In the genomic region with DNA sequence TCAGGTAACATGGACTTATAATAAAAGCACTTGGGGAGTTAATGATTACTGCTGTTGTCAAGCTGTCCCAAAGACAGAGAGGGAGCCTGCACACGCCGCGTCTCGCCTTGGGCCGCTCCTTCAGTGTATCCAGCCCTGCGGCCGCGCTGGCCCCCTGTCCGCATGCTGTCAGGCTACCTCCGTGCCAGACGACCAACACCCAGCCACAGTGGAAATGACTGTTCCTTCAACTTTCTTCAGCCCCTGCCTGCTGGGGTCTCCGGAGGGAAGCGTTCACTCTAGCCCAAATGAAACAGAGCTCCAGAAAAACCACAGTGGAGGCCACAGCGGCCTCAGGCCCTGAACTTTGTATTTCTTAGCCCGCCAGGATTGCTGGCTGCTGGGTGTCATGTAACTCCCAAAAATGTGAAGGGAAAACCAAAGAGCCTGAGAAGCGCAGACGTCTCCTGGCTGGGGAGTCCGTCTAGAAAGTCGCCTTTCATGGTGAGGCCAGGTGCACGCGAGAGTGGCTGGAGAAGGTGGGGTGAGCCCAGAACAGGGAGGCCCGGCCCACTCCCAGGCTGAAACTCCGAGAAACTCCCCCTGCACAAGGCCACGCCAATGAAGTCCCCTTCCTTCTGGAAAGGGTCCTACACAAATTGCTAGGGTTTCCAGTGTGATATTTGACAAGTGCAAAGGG, we compare ENCODE assay signal across 2 cellular contexts.
TF ChIP-seq lines count a peak whose summit lies in the region.

No MANE protein-coding gene starts in this region.

TF ChIP-seq in GM23338, 12 proteins besides CTCF, POLR2A, EP300 and RAD21 (continues in another document):
- TF ChIP-seq JUNB (IDR thresholded peaks at IDR 0.05; ENCODE audit: unreplicated experiment) (no peak), POLR2AphosphoS5 (IDR thresholded peaks at IDR 0.05; ENCODE audit: low read depth) (no peak), STAT1 (IDR thresholded peaks at IDR 0.05; ENCODE audit: unreplicated experiment) (no peak), NANOG (IDR thresholded peaks at IDR 0.05; ENCODE audit: borderline replicate concordance) (no peak), ZNF331 (CRISPR knock-in tag; IDR thresholded peaks at IDR 0.05; ENCODE audit: low read depth) (no peak)
- TF ChIP-seq, protein P1, sequence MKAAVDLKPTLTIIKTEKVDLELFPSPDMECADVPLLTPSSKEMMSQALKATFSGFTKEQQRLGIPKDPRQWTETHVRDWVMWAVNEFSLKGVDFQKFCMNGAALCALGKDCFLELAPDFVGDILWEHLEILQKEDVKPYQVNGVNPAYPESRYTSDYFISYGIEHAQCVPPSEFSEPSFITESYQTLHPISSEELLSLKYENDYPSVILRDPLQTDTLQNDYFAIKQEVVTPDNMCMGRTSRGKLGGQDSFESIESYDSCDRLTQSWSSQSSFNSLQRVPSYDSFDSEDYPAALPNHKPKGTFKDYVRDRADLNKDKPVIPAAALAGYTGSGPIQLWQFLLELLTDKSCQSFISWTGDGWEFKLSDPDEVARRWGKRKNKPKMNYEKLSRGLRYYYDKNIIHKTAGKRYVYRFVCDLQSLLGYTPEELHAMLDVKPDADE (IDR thresholded peaks at IDR 0.05) = no peak
- TF ChIP-seq, protein P2, sequence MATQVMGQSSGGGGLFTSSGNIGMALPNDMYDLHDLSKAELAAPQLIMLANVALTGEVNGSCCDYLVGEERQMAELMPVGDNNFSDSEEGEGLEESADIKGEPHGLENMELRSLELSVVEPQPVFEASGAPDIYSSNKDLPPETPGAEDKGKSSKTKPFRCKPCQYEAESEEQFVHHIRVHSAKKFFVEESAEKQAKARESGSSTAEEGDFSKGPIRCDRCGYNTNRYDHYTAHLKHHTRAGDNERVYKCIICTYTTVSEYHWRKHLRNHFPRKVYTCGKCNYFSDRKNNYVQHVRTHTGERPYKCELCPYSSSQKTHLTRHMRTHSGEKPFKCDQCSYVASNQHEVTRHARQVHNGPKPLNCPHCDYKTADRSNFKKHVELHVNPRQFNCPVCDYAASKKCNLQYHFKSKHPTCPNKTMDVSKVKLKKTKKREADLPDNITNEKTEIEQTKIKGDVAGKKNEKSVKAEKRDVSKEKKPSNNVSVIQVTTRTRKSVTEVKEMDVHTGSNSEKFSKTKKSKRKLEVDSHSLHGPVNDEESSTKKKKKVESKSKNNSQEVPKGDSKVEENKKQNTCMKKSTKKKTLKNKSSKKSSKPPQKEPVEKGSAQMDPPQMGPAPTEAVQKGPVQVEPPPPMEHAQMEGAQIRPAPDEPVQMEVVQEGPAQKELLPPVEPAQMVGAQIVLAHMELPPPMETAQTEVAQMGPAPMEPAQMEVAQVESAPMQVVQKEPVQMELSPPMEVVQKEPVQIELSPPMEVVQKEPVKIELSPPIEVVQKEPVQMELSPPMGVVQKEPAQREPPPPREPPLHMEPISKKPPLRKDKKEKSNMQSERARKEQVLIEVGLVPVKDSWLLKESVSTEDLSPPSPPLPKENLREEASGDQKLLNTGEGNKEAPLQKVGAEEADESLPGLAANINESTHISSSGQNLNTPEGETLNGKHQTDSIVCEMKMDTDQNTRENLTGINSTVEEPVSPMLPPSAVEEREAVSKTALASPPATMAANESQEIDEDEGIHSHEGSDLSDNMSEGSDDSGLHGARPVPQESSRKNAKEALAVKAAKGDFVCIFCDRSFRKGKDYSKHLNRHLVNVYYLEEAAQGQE (IDR thresholded peaks at IDR 0.05; ENCODE audit: unreplicated experiment) = no peak
- TF ChIP-seq, protein P3, sequence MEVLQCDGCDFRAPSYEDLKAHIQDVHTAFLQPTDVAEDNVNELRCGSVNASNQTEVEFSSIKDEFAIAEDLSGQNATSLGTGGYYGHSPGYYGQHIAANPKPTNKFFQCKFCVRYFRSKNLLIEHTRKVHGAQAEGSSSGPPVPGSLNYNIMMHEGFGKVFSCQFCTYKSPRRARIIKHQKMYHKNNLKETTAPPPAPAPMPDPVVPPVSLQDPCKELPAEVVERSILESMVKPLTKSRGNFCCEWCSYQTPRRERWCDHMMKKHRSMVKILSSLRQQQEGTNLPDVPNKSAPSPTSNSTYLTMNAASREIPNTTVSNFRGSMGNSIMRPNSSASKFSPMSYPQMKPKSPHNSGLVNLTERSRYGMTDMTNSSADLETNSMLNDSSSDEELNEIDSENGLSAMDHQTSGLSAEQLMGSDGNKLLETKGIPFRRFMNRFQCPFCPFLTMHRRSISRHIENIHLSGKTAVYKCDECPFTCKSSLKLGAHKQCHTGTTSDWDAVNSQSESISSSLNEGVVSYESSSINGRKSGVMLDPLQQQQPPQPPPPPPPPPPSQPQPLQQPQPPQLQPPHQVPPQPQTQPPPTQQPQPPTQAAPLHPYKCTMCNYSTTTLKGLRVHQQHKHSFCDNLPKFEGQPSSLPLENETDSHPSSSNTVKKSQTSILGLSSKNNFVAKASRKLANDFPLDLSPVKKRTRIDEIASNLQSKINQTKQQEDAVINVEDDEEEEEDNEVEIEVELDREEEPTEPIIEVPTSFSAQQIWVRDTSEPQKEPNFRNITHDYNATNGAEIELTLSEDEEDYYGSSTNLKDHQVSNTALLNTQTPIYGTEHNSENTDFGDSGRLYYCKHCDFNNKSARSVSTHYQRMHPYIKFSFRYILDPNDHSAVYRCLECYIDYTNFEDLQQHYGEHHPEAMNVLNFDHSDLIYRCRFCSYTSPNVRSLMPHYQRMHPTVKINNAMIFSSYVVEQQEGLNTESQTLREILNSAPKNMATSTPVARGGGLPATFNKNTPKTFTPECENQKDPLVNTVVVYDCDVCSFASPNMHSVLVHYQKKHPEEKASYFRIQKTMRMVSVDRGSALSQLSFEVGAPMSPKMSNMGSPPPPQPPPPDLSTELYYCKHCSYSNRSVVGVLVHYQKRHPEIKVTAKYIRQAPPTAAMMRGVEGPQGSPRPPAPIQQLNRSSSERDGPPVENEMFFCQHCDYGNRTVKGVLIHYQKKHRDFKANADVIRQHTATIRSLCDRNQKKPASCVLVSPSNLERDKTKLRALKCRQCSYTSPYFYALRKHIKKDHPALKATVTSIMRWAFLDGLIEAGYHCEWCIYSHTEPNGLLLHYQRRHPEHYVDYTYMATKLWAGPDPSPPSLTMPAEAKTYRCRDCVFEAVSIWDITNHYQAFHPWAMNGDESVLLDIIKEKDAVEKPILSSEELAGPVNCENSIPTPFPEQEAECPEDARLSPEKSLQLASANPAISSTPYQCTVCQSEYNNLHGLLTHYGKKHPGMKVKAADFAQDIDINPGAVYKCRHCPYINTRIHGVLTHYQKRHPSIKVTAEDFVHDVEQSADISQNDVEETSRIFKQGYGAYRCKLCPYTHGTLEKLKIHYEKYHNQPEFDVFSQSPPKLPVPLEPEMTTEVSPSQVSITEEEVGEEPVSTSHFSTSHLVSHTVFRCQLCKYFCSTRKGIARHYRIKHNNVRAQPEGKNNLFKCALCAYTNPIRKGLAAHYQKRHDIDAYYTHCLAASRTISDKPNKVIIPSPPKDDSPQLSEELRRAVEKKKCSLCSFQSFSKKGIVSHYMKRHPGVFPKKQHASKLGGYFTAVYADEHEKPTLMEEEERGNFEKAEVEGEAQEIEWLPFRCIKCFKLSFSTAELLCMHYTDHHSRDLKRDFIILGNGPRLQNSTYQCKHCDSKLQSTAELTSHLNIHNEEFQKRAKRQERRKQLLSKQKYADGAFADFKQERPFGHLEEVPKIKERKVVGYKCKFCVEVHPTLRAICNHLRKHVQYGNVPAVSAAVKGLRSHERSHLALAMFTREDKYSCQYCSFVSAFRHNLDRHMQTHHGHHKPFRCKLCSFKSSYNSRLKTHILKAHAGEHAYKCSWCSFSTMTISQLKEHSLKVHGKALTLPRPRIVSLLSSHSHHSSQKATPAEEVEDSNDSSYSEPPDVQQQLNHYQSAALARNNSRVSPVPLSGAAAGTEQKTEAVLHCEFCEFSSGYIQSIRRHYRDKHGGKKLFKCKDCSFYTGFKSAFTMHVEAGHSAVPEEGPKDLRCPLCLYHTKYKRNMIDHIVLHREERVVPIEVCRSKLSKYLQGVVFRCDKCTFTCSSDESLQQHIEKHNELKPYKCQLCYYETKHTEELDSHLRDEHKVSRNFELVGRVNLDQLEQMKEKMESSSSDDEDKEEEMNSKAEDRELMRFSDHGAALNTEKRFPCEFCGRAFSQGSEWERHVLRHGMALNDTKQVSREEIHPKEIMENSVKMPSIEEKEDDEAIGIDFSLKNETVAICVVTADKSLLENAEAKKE (CRISPR knock-in tag; IDR thresholded peaks at IDR 0.05) = no peak

TF ChIP-seq in H1, 55 proteins besides CTCF, POLR2A, EP300 and RAD21:
- TF ChIP-seq RBBP5 (IDR thresholded peaks at IDR 0.05; ENCODE audit: borderline replicate concordance, low read depth, low read length) (no peak), HDAC2 (IDR thresholded peaks at IDR 0.05; ENCODE audit: borderline replicate concordance in 1 of 2, low read depth in 2 of 2, low read length in 2 of 2) (no peak)
TF ChIP-seq in H1: peak in this region for 0.
